In the genomic region with DNA sequence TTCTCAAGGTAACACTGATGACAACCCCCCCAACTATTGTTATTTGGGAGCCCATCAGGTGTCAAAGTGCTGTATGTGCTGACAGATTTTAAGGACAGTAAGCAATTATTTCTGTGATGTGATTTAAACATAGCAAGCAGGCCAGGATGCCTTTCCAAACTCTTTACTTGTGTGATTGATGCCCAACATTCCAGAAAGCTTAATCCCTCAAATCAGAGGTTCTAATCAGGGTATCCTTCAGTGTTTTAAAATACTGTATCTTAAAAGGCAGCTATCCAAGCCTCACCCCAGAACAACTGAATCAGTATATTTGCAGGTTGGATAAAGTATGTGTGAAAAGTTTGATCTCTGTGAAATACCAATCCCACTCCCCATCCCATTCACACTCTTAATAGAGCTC, we compare ENCODE assay signal across 24 cellular contexts.
"Had no signal": no experiment of that assay in that cellular context is flagged by ENCODE, and none has a peak within 500 bp of the region (broad histone marks: within the 10 kb centered on the region; RNA-seq: fewer than 3 reads in every experiment).

No MANE protein-coding gene starts in this region.

- H3K79me2 ChIP-seq: parathyroid adenoma had no signal

- DNase-seq: cortex of kidney; effector memory CD8-positive, alpha-beta T cell; foreskin fibroblast; gastrocnemius medialis; head of caudate nucleus; kidney; mesenchymal stem cell; mucosa of descending colon; naive thymus-derived CD4-positive, alpha-beta T cell; small intestine; stimulated activated CD4-positive, alpha-beta T cell treated with anti-CD3 and anti-CD28 coated beads, Interleukin-12 subunit alpha, Interleukin-12 subunit beta, amount 100 ng/mL, for 4 hours; stimulated activated CD4-positive, alpha-beta T cell treated with anti-CD3 and anti-CD28 coated beads, Interleukin-1b, Interleukin-23, amount 100 ng/mL, for 48 hours; stimulated activated CD4-positive, alpha-beta T cell treated with anti-CD3 and anti-CD28 coated beads, Interleukin-4, amount 100 ng/mL, for 1 hour; stimulated activated CD8-positive, alpha-beta memory T cell treated with anti-CD3 and anti-CD28 coated beads, Interleukin-4, amount 100 ng/mL, for 48 hours; stimulated activated naive CD4-positive, alpha-beta T cell; stimulated activated naive CD8-positive, alpha-beta T cell treated with anti-CD3 and anti-CD28 coated beads, Interleukin-15, amount 100 ng/mL, for 72 hours; transverse colon; upper lobe of right lung had no signal

- H3K9ac ChIP-seq: neural progenitor cell, parathyroid adenoma had no signal

- H3K4me1 ChIP-seq: gastrocnemius medialis, neural progenitor cell, parathyroid adenoma, suprapubic skin, transverse colon, upper lobe of right lung, vagina had no signal

- H3K9me3 ChIP-seq: gastrocnemius medialis, mucosa of descending colon, right atrium auricular region, suprapubic skin, transverse colon, upper lobe of right lung, vagina had no signal

- H3K4me2 ChIP-seq: neural progenitor cell had no signal

- H3K4me3 ChIP-seq: gastrocnemius medialis, mucosa of descending colon, neural progenitor cell, right atrium auricular region, suprapubic skin, transverse colon, upper lobe of right lung, vagina had no signal

- ATAC-seq: effector memory CD8-positive, alpha-beta T cell; gastrocnemius medialis; left lobe of liver; mucosa of descending colon; naive thymus-derived CD4-positive, alpha-beta T cell; stimulated activated naive CD8-positive, alpha-beta T cell treated with anti-CD3 and anti-CD28 coated beads, Interleukin-15, amount 100 ng/mL, for 72 hours; upper lobe of right lung had no signal

- H3K27me3 ChIP-seq: gastrocnemius medialis, neural progenitor cell, right atrium auricular region, suprapubic skin, transverse colon, upper lobe of right lung, vagina had no signal

- H2AFZ ChIP-seq: neural progenitor cell, parathyroid adenoma had no signal

- H3K27ac ChIP-seq: neural progenitor cell, parathyroid adenoma, right atrium auricular region, suprapubic skin, transverse colon, upper lobe of right lung, vagina had no signal

- H3K36me3 ChIP-seq: gastrocnemius medialis, neural progenitor cell, right atrium auricular region, suprapubic skin, transverse colon, upper lobe of right lung, vagina had no signal
